ENCODE assay signal across 23 cellular contexts in genomic region chr5:56475689-56476486, GRCh38.
DNase-seq lines count a peak whose midpoint lies in the region; ATAC-seq and TF ChIP-seq lines count a peak whose summit lies in the region.
"Had no signal": no experiment of that assay in that cellular context is flagged by ENCODE, and none has a peak within 500 bp of the region (broad histone marks: within the 10 kb centered on the region; RNA-seq: fewer than 3 reads in every experiment).

No MANE protein-coding gene starts in this region.

- no peaks in the 10 kb centered on the region for H4K20me1 ChIP-seq in SK-N-SH (ENCODE audit: insufficient read depth)

- H3K4me2 ChIP-seq in SK-N-SH = peak overlapping the region; percentile 13; the same call in 1 of the 2 replicates

- H3F3A ChIP-seq in SK-N-SH (replicated peaks; ENCODE audit: insufficient read depth) = no peaks in the 10 kb centered on the region

- no peak for TF ChIP-seq CTCF in Caco-2 (IDR thresholded peaks at IDR 0.05; ENCODE audit: insufficient read depth in 1 of 2, low read depth in 1 of 2, low read length in 1 of 2, severe bottlenecking in 1 of 2, unreplicated experiment in 1 of 2)
- TF ChIP-seq CTCF in SK-N-SH (IDR thresholded peaks at IDR 0.05) = no peak

- peak overlapping the region; percentile 45 for H3K27ac Mint-ChIP-seq in Caco-2 (ENCODE audit: unreplicated experiment)
- H3K27ac Mint-ChIP-seq in dendritic cell treated with granulocyte-macrophage colony-stimulating factor and Interleukin-4, amounts not matched to agents 40 ng/mL and 50 ng/mL, for 4 days = peak overlapping the region; percentile 35
- H3K27ac Mint-ChIP-seq in stimulated activated memory B cell treated with anti-CD40 and anti-IgM and Interleukin-4, amounts not matched to agents 10 μg/mL and 1 μg/mL and 100 μg/mL, for 72 hours = peak overlapping the region; percentile 44
- H3K27ac Mint-ChIP-seq: activated naive CD8-positive, alpha-beta T cell treated with anti-CD3 and anti-CD28 coated beads, Interleukin-2, amount 10 ng/mL, durations not matched to agents 7 days and 5 days; activated T-helper 1 cell treated with anti-CD3 and anti-CD28 coated beads, Interleukin-12 subunit alpha, Interleukin-12 subunit beta, Interleukin-2, Interleukin-4 antibody, amounts not matched to agents 30 ng/mL and 10 ng/mL and 1 ng/mL, durations not matched to agents 14 hours and 24 hours and 36 hours; effector memory CD8-positive, alpha-beta T cell had no signal

- peaks cover 15% of the 10 kb centered on the region for H3K36me3 Mint-ChIP-seq in Caco-2 (ENCODE audit: insufficient read depth, unreplicated experiment)
- H3K36me3 Mint-ChIP-seq in dendritic cell treated with granulocyte-macrophage colony-stimulating factor and Interleukin-4, amounts not matched to agents 40 ng/mL and 50 ng/mL, for 4 days (ENCODE audit: low read depth) = no peaks in the 10 kb centered on the region
- H3K36me3 Mint-ChIP-seq in stimulated activated memory B cell treated with anti-CD40 and anti-IgM and Interleukin-4, amounts not matched to agents 10 μg/mL and 1 μg/mL and 100 μg/mL, for 72 hours = no peaks in the 10 kb centered on the region
- H3K36me3 Mint-ChIP-seq: activated naive CD8-positive, alpha-beta T cell treated with anti-CD3 and anti-CD28 coated beads, Interleukin-2, amount 10 ng/mL, durations not matched to agents 7 days and 5 days had no signal

- 81% methylated on average over 4 of the region's 4 CpGs for WGBS in SK-N-SH (ENCODE audit: low lambda C conversion rate)

- no peaks in the 10 kb centered on the region for H3K9me2 ChIP-seq in SK-N-SH

- H3K9ac ChIP-seq in SK-N-SH = no peak overlapping the region

- TF ChIP-seq EP300 in SK-N-SH (IDR thresholded peaks at IDR 0.05; ENCODE audit: borderline replicate concordance in 1 of 2, low read depth in 1 of 2, low read length in 1 of 2) = no peak

- H3K4me3 Mint-ChIP-seq in Caco-2 (ENCODE audit: unreplicated experiment) = peak overlapping the region; percentile 8
- H3K4me3 Mint-ChIP-seq in dendritic cell treated with granulocyte-macrophage colony-stimulating factor and Interleukin-4, amounts not matched to agents 40 ng/mL and 50 ng/mL, for 4 days = no peak overlapping the region
- H3K4me3 Mint-ChIP-seq in stimulated activated memory B cell treated with anti-CD40 and anti-IgM and Interleukin-4, amounts not matched to agents 10 μg/mL and 1 μg/mL and 100 μg/mL, for 72 hours = no peak overlapping the region
- H3K4me3 Mint-ChIP-seq: activated naive CD8-positive, alpha-beta T cell treated with anti-CD3 and anti-CD28 coated beads, Interleukin-2, amount 10 ng/mL, durations not matched to agents 7 days and 5 days; activated T-helper 1 cell treated with anti-CD3 and anti-CD28 coated beads, Interleukin-12 subunit alpha, Interleukin-12 subunit beta, Interleukin-2, Interleukin-4 antibody, amounts not matched to agents 30 ng/mL and 10 ng/mL and 1 ng/mL, durations not matched to agents 14 hours and 24 hours and 36 hours; effector memory CD8-positive, alpha-beta T cell had no signal

- no peaks in the 10 kb centered on the region for H3K79me2 ChIP-seq in SK-N-SH (ENCODE audit: insufficient read depth)

- no peak for TF ChIP-seq RAD21 in SK-N-SH (IDR thresholded peaks at IDR 0.05; ENCODE audit: low read length)

- H3K27me3 ChIP-seq in Caco-2 (replicated peaks; ENCODE audit: control insufficient read depth, insufficient read depth, low read length) (no peaks in the 10 kb centered on the region), SK-N-SH (ENCODE audit: insufficient read depth) (no peaks in the 10 kb centered on the region)
- H3K27me3 ChIP-seq: MG63 had no signal

- BruUV-seq in Caco-2 (replicated peaks; lab: Mats Ljungman, UMichigan) = no TSS peak

- no peak overlapping the region for H3K4me3 ChIP-seq in Caco-2 (ENCODE audit: low read depth, low read length)
- H3K4me3 ChIP-seq in SK-N-SH (ENCODE audit: low read depth in 2 of 2, low read length in 1 of 2) = no peak overlapping the region
- H3K4me3 ChIP-seq: MG63, mucosa of descending colon had no signal

- no peak overlapping the region for H2AFZ ChIP-seq in SK-N-SH (ENCODE audit: low read depth)

- H3K27ac ChIP-seq in SK-N-SH (ENCODE audit: low read depth in 2 of 2, low read length in 1 of 2) = peak overlapping the region; percentile 42 to 43
- H3K27ac ChIP-seq: neutrophil had no signal

- POLR2A ChIA-PET in Caco-2 (lab: Charles Lee) (interaction anchor here (0.5 to 1.1 kb wide), 4 partner anchors 29 to 433 kb away, joined by 3 read pairs; no protein-coding TSS in a partner anchor), SK-N-SH (lab: Yijun Ruan, JAX) (interaction anchor here (0.7 kb wide), 1 partner anchor 18 kb away, joined by 3 read pairs; no protein-coding TSS in a partner anchor)

- CTCF ChIA-PET in Caco-2 (lab: Charles Lee) (interaction anchor here (1.2 to 1.4 kb wide), 2 partner anchors 29 to 206 kb away, joined by 6 to 8 read pairs; no protein-coding TSS in a partner anchor), SK-N-SH (lab: Yijun Ruan, JAX) (interaction anchor here (1.4 to 1.6 kb wide), 3 partner anchors 15 to 205 kb away, joined by 3 to 5 read pairs (median 4); no protein-coding TSS in a partner anchor)

- no peaks in the 10 kb centered on the region; the same call in 1 of the 2 replicates for H3K9me3 ChIP-seq in Caco-2
- no peaks in the 10 kb centered on the region for H3K9me3 ChIP-seq in SK-N-SH
- H3K9me3 ChIP-seq: MG63, mucosa of descending colon, neutrophil had no signal

- no peaks in the 10 kb centered on the region for H3K36me3 ChIP-seq in Caco-2 (ENCODE audit: control insufficient read depth, insufficient read depth, low read length)
- no peaks in the 10 kb centered on the region for H3K36me3 ChIP-seq in SK-N-SH (replicated peaks in 1 of 2; ENCODE audit: control insufficient read depth in 1 of 2, insufficient read depth in 2 of 2, low read length in 1 of 2)
- H3K36me3 ChIP-seq: MG63, neutrophil had no signal

- no peaks in the 10 kb centered on the region for H3K9me3 Mint-ChIP-seq in Caco-2 (ENCODE audit: unreplicated experiment)
- H3K9me3 Mint-ChIP-seq in dendritic cell treated with granulocyte-macrophage colony-stimulating factor and Interleukin-4, amounts not matched to agents 40 ng/mL and 50 ng/mL, for 4 days = no peaks in the 10 kb centered on the region
- H3K9me3 Mint-ChIP-seq in stimulated activated memory B cell treated with anti-CD40 and anti-IgM and Interleukin-4, amounts not matched to agents 10 μg/mL and 1 μg/mL and 100 μg/mL, for 72 hours = no peaks in the 10 kb centered on the region
- H3K9me3 Mint-ChIP-seq: activated naive CD8-positive, alpha-beta T cell treated with anti-CD3 and anti-CD28 coated beads, Interleukin-2, amount 10 ng/mL, durations not matched to agents 7 days and 5 days; activated T-helper 1 cell treated with anti-CD3 and anti-CD28 coated beads, Interleukin-12 subunit alpha, Interleukin-12 subunit beta, Interleukin-2, Interleukin-4 antibody, amounts not matched to agents 30 ng/mL and 10 ng/mL and 1 ng/mL, durations not matched to agents 14 hours and 24 hours and 36 hours; effector memory CD8-positive, alpha-beta T cell had no signal

- no peaks in the 10 kb centered on the region for H3K27me3 Mint-ChIP-seq in Caco-2 (ENCODE audit: insufficient read depth, unreplicated experiment)
- H3K27me3 Mint-ChIP-seq in dendritic cell treated with granulocyte-macrophage colony-stimulating factor and Interleukin-4, amounts not matched to agents 40 ng/mL and 50 ng/mL, for 4 days = no peaks in the 10 kb centered on the region
- H3K27me3 Mint-ChIP-seq in stimulated activated memory B cell treated with anti-CD40 and anti-IgM and Interleukin-4, amounts not matched to agents 10 μg/mL and 1 μg/mL and 100 μg/mL, for 72 hours = no peaks in the 10 kb centered on the region

- peaks cover 36% of the 10 kb centered on the region for H3K4me1 Mint-ChIP-seq in Caco-2 (ENCODE audit: low read depth, unreplicated experiment)
- peaks cover 43% of the 10 kb centered on the region for H3K4me1 Mint-ChIP-seq in dendritic cell treated with granulocyte-macrophage colony-stimulating factor and Interleukin-4, amounts not matched to agents 40 ng/mL and 50 ng/mL, for 4 days (ENCODE audit: low read depth)
- H3K4me1 Mint-ChIP-seq in stimulated activated memory B cell treated with anti-CD40 and anti-IgM and Interleukin-4, amounts not matched to agents 10 μg/mL and 1 μg/mL and 100 μg/mL, for 72 hours = peaks cover 31% of the 10 kb centered on the region

- no peak for DNase-seq in Caco-2
- DNase-seq in SK-N-SH = no peak
- DNase-seq in NCI-H524 treated with DMSO at 0.1 percent for 48 hours (lab: John Stamatoyannopoulos, UW) = no peak
- no peak for DNase-seq in HUDEP-2 (lab: John Stamatoyannopoulos, UW; ENCODE audit: unreplicated experiment in 76 of 76)
- DNase-seq: activated naive CD8-positive, alpha-beta T cell treated with anti-CD3 and anti-CD28 coated beads, Interleukin-2, amount 10 ng/mL, durations not matched to agents 7 days and 5 days; AML-193; caudate nucleus; DMS 273 treated with DMSO at 0.1 percent for 48 hours; effector memory CD8-positive, alpha-beta T cell; GDM1; MG63; mucosa of descending colon; NCI-H146; NCI-H2171 treated with DMSO at 0.1 percent for 48 hours; retina; T1000 had no signal

- intact Hi-C loops in Caco-2 (cut with micrococcal nuclease; ENCODE audit: unreplicated experiment) = loop anchor here (1.0 kb wide), 2 partner anchors 29 to 117 kb away; no protein-coding TSS in a partner anchor
- intact Hi-C loops in dendritic cell treated with granulocyte-macrophage colony-stimulating factor and Interleukin-4, amounts not matched to agents 40 ng/mL and 50 ng/mL, for 4 days (cut with micrococcal nuclease) = loop anchor here (5.0 kb wide), 1 partner anchor 361 kb away; no protein-coding TSS in a partner anchor

- ATAC-seq in stimulated activated memory B cell treated with anti-CD40 and anti-IgM and Interleukin-4, amounts not matched to agents 10 μg/mL and 1 μg/mL and 100 μg/mL, for 72 hours = no peak
- ATAC-seq in HG02759 (IDR thresholded peaks at IDR 0.05; ENCODE audit: unreplicated experiment) = no peak
- ATAC-seq: effector memory CD8-positive, alpha-beta T cell; left lobe of liver; mucosa of descending colon; Panc1 had no signal

- peaks cover 68% of the 10 kb centered on the region for H3K4me1 ChIP-seq in Caco-2
- H3K4me1 ChIP-seq in SK-N-SH (ENCODE audit: control insufficient read depth in 1 of 2, insufficient read depth in 2 of 2, low read depth in 1 of 2, low read length in 1 of 2) = peaks cover 20 to 31% of the 10 kb centered on the region in 2 experiments

TF ChIP-seq in SK-N-SH, 30 proteins besides CTCF, POLR2A, EP300 and RAD21:
- TF ChIP-seq SIN3A (IDR thresholded peaks at IDR 0.05; ENCODE audit: borderline replicate concordance, low read depth, low read length) (no peak), TCF12 (IDR thresholded peaks at IDR 0.05) (no peak), MAX (IDR thresholded peaks at IDR 0.05; ENCODE audit: low read depth) (no peak), TEAD4 (IDR thresholded peaks at IDR 0.05; ENCODE audit: borderline replicate concordance, insufficient read depth) (no peak), TAF1 (IDR thresholded peaks at IDR 0.05; ENCODE audit: borderline replicate concordance, low read depth, low read length) (no peak)
TF ChIP-seq in SK-N-SH: peak in this region for 0.
